In genomic region chr22:43823353-43823908, GRCh38 we compare ENCODE assay signal across 14 cellular contexts. TPM values are rescaled to one million over a fixed set of nuclear protein-coding genes. Genes with fewer than 3 reads are reported as not detected.
A peak's percentile ranks its signal among the peaks of the same experiment; 100 is the strongest.
DNase-seq lines count a peak whose midpoint lies in the region; FAIRE-seq and TF ChIP-seq lines count a peak whose summit lies in the region.
"Had no signal": no experiment of that assay in that cellular context is flagged by ENCODE, and none has a peak within 500 bp of the region (broad histone marks: within the 10 kb centered on the region; RNA-seq: fewer than 3 reads in every experiment).

No MANE protein-coding gene starts in this region.

- H3K4me1 ChIP-seq in kidney (ENCODE audit: control insufficient read depth in 1 of 2, insufficient read depth in 1 of 2, low read depth in 1 of 2, low read length in 2 of 2) (peaks cover 15 to 16% of the 10 kb centered on the region in 2 donors), stomach (peaks cover 17 to 42% (median 27%) of the 10 kb centered on the region in 4 donors)

- TF ChIP-seq CTCF in VCaP (conservative IDR thresholded peaks at IDR 0.05) (no peak), kidney (IDR thresholded peaks at IDR 0.05; ENCODE audit: borderline replicate concordance, extremely low read depth, insufficient read depth) (no peak), stomach (IDR thresholded peaks at IDR 0.05) (no peak)

- no peaks in the 10 kb centered on the region for H3K9me3 ChIP-seq in kidney (ENCODE audit: control insufficient read depth in 1 of 2, low read length in 2 of 2)
- no peaks in the 10 kb centered on the region for H3K9me3 ChIP-seq in stomach
- H3K9me3 ChIP-seq: upper lobe of left lung had no signal

- peak overlapping the region; percentile 61 for H3K27ac ChIP-seq in VCaP
- peak overlapping the region; percentile 76 to 84 for H3K27ac ChIP-seq in kidney (ENCODE audit: low read depth in 2 of 2, low read length in 2 of 2)
- peak overlapping the region; percentile 52 to 76 (median 65) for H3K27ac ChIP-seq in stomach
- H3K27ac ChIP-seq: KMS-11, upper lobe of left lung had no signal

- no peaks in the 10 kb centered on the region for H3K36me3 ChIP-seq in kidney (ENCODE audit: control insufficient read depth in 1 of 2, insufficient read depth in 2 of 2, low read length in 2 of 2)
- H3K36me3 ChIP-seq in stomach: no peaks in the 10 kb centered on the region
- H3K36me3 ChIP-seq: upper lobe of left lung had no signal

- 30 to 58% (median 37%) methylated on average over 13 of the region's 13 CpGs for WGBS in stomach, 5 donors

- intact Hi-C loops in kidney (cut with DNase I) (no loop called here), stomach (cut with DNase I; ENCODE audit: low total_unique reads) (no loop called here)

- no peak for TF ChIP-seq EP300 in stomach (IDR thresholded peaks at IDR 0.05)

- H3K9ac ChIP-seq in kidney (ENCODE audit: low read length in 2 of 2): no peak overlapping the region
- H3K9ac ChIP-seq: KMS-11 had no signal

- H3K4me3 ChIP-seq in kidney (ENCODE audit: low read length in 2 of 2) (no peak overlapping the region), stomach (no peak overlapping the region)
- H3K4me3 ChIP-seq: upper lobe of left lung had no signal

- TF ChIP-seq POLR2A in stomach (IDR thresholded peaks at IDR 0.05): no peak

- H3K27me3 ChIP-seq in stomach: peaks cover 0 to 31% (median 11%) of the 10 kb centered on the region in 3 donors
- H3K27me3 ChIP-seq: upper lobe of left lung had no signal

- DNase-seq in NCI-H1092 treated with DMSO at 0.1 percent for 48 hours (lab: John Stamatoyannopoulos, UW) (peak; percentile 25), NCI-H1092 (lab: John Stamatoyannopoulos, UW) (no peak), kidney (peak; percentile 89), stomach (peak; percentile 82), iPS-NIHi7 (ENCODE audit: extremely low spot score) (no peak), DMS153 treated with DMSO at 0.1 percent for 48 hours (lab: John Stamatoyannopoulos, UW; ENCODE audit: unreplicated experiment) (no peak), Ammon's horn (ENCODE audit: low spot score) (no peak)
- DNase-seq: activated CD4-positive, alpha-beta T cell treated with anti-CD3 and anti-CD28 coated beads, Interleukin-2, amount 50 U/mL, for 48 hours; EL; NCI-H510A had no signal

- FAIRE-seq in kidney (lab: Jason Lieb, UNC): no peak
- FAIRE-seq: A204.1 had no signal

RNA-seq across cellular contexts. Expression of gene EFCAB6, which starts 11.3 kb away (rescaled TPM):
- total RNA-seq in kidney (11.8 TPM), stomach (10 to 100 TPM in 1 of 5 donors, 1 to 10 TPM in 3, under 1 TPM in 1; 0.29 to 10.5 (median 6.2) TPM)
- polyA plus RNA-seq in kidney (ENCODE audit: insufficient read depth, low read depth, low replicate concordance) (1.5 TPM), stomach (1 to 10 TPM in 2 of 3 donors, under 1 TPM in 1; 0.68 to 2.3 (median 1.7) TPM)

RNA-seq across cellular contexts. Expression of gene SULT4A1, which starts 38.9 kb away (rescaled TPM):
- 0.57 TPM for total RNA-seq in kidney
- 0.52 TPM for polyA plus RNA-seq in kidney (ENCODE audit: insufficient read depth, low read depth, low replicate concordance)
- total RNA-seq in stomach: 1 to 10 TPM in 2 of 5 donors, not detected in 3; 1.0 to 2.2 TPM
- under 1 TPM in 2 of 3 donors, not detected in 1; 0.12 to 0.53 TPM for polyA plus RNA-seq in stomach
- total RNA-seq: upper lobe of left lung had no signal

Comparison
In these comparisons a context has a peak if more than half of its experiments do, and no peak if none do; other contexts are left out.
1. DNase-seq: peak in NCI-H1092 treated with DMSO at 0.1 percent for 48 hours (single experiment), kidney (single experiment) and stomach (single experiment); none in NCI-H1092 (single experiment), iPS-NIHi7 (single experiment), DMS153 treated with DMSO at 0.1 percent for 48 hours (single experiment) and Ammon's horn (single experiment).
2. Peak in every context shown above with its lines, with median percentiles within 50 percentile points of each other: H3K27ac ChIP-seq.